Comparison of ENCODE assay signal across 31 cellular contexts in the genomic region with DNA sequence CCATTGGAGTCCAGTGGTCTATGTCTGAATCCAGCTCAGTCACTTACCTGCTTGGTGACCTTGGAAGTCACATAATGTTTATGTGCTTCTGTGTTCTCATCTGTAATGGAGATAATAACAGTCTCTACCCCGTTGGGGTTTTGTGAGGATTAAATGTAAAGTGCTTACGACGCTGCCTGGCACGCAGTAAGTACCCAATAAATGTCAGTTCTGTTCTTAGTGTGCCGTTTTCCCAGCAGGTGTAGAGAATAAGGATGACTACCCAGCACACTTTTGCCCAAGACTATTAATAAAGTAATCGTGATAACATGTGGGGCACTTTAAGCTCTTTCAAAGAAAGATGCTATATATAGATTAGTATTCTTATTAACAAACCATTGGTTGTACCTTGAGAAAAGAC.
"Had no signal": no experiment of that assay in that cellular context is flagged by ENCODE, and none has a peak within 500 bp of the region (broad histone marks: within the 10 kb centered on the region; RNA-seq: fewer than 3 reads in every experiment).

No MANE protein-coding gene starts in this region.

- H3K4me1 ChIP-seq: parathyroid adenoma, psoas muscle, right lobe of liver, spleen, suprapubic skin, testis, tibial artery, transverse colon, upper lobe of right lung, uterus had no signal

- H3K27ac Mint-ChIP-seq: natural killer cell; nephron; progenitor cell of endocrine pancreas; stimulated activated memory B cell treated with anti-CD40 and anti-IgM and Interleukin-4, amounts not matched to agents 10 μg/mL and 1 μg/mL and 100 μg/mL, for 72 hours; stimulated activated naive CD8-positive, alpha-beta T cell treated with anti-CD3 and anti-CD28 coated beads, Interleukin-15, amount 100 ng/mL, for 72 hours; type B pancreatic cell had no signal

- H3K27me3 Mint-ChIP-seq: naive thymus-derived CD4-positive, alpha-beta T cell; progenitor cell of endocrine pancreas; stimulated activated memory B cell treated with anti-CD40 and anti-IgM and Interleukin-4, amounts not matched to agents 10 μg/mL and 1 μg/mL and 100 μg/mL, for 72 hours; stimulated activated naive CD8-positive, alpha-beta T cell treated with anti-CD3 and anti-CD28 coated beads, Interleukin-15, amount 100 ng/mL, for 72 hours; type B pancreatic cell had no signal

- H2AFZ ChIP-seq: parathyroid adenoma had no signal

- H3K27ac ChIP-seq: ovary, parathyroid adenoma, psoas muscle, right lobe of liver, skin epidermis, spleen, suprapubic skin, testis, tibial artery, transverse colon, upper lobe of right lung, uterus had no signal

- H3K4me1 Mint-ChIP-seq: natural killer cell; neural crest cell; stimulated activated naive CD8-positive, alpha-beta T cell treated with anti-CD3 and anti-CD28 coated beads, Interleukin-15, amount 100 ng/mL, for 72 hours had no signal

- H3K36me3 Mint-ChIP-seq: natural killer cell had no signal

- DNase-seq: natural killer cell; occipital lobe; ovary; posterior cingulate gyrus; psoas muscle; right cardiac atrium; right lobe of liver; spleen; stimulated activated CD4-positive, alpha-beta T cell treated with anti-CD3 and anti-CD28 coated beads, Interleukin-12 subunit alpha, Interleukin-12 subunit beta, amount 100 ng/mL, for 4 hours; stimulated activated CD4-positive, alpha-beta T cell treated with anti-CD3 and anti-CD28 coated beads, Interleukin-1b, Interleukin-23, amount 100 ng/mL, for 48 hours; stimulated activated CD4-positive, alpha-beta T cell treated with anti-CD3 and anti-CD28 coated beads, Interleukin-4, amount 100 ng/mL, for 1 hour; stimulated activated CD4-positive, alpha-beta T cell treated with anti-CD3 and anti-CD28 coated beads, Interleukin-4, amount 100 ng/mL, for 4 hours; stimulated activated CD8-positive, alpha-beta memory T cell treated with anti-CD3 and anti-CD28 coated beads, Interleukin-4, amount 100 ng/mL, for 48 hours; stimulated activated naive CD8-positive, alpha-beta T cell treated with anti-CD3 and anti-CD28 coated beads, Interleukin-15, amount 100 ng/mL, for 72 hours; stimulated activated naive CD8-positive, alpha-beta T cell treated with anti-CD3 and anti-CD28 coated beads, Interleukin-15, Interleukin-2, amounts not matched to agents 100 U/mL and 50 U/mL, for 24 hours; substantia nigra; testis; tibial artery; transverse colon; upper lobe of right lung; uterus had no signal

- H3K36me3 ChIP-seq: ovary, transverse colon, uterus had no signal

- H3K4me2 ChIP-seq: smooth muscle cell had no signal

- H3K9me3 ChIP-seq: ovary, psoas muscle, right lobe of liver, spleen, suprapubic skin, testis, tibial artery, transverse colon, upper lobe of right lung, uterus had no signal

- H3K4me3 Mint-ChIP-seq: natural killer cell; nephron; neural crest cell; stimulated activated memory B cell treated with anti-CD40 and anti-IgM and Interleukin-4, amounts not matched to agents 10 μg/mL and 1 μg/mL and 100 μg/mL, for 72 hours; stimulated activated naive CD8-positive, alpha-beta T cell treated with anti-CD3 and anti-CD28 coated beads, Interleukin-15, amount 100 ng/mL, for 72 hours; type B pancreatic cell had no signal

- H3K9ac ChIP-seq: parathyroid adenoma had no signal

- H3K4me3 ChIP-seq: ovary, psoas muscle, right lobe of liver, skin epidermis, smooth muscle cell, spleen, suprapubic skin, testis, tibial artery, transverse colon, upper lobe of right lung, uterus had no signal

- H3K79me2 ChIP-seq: parathyroid adenoma had no signal

- H3K27me3 ChIP-seq: ovary, right lobe of liver, spleen, suprapubic skin, testis, tibial artery, transverse colon, upper lobe of right lung, uterus had no signal

- H3K9me3 Mint-ChIP-seq: natural killer cell; stimulated activated memory B cell treated with anti-CD40 and anti-IgM and Interleukin-4, amounts not matched to agents 10 μg/mL and 1 μg/mL and 100 μg/mL, for 72 hours; stimulated activated naive CD8-positive, alpha-beta T cell treated with anti-CD3 and anti-CD28 coated beads, Interleukin-15, amount 100 ng/mL, for 72 hours had no signal

- ATAC-seq: naive thymus-derived CD4-positive, alpha-beta T cell; natural killer cell; psoas muscle; right cardiac atrium; right lobe of liver; stimulated activated memory B cell treated with anti-CD40 and anti-IgM and Interleukin-4, amounts not matched to agents 10 μg/mL and 1 μg/mL and 100 μg/mL, for 72 hours; stimulated activated naive CD8-positive, alpha-beta T cell treated with anti-CD3 and anti-CD28 coated beads, Interleukin-15, amount 100 ng/mL, for 72 hours; stimulated activated naive CD8-positive, alpha-beta T cell treated with anti-CD3 and anti-CD28 coated beads, Interleukin-15, Interleukin-2, amounts not matched to agents 100 U/mL and 50 U/mL, for 24 hours; upper lobe of right lung had no signal
